In the genomic region with DNA sequence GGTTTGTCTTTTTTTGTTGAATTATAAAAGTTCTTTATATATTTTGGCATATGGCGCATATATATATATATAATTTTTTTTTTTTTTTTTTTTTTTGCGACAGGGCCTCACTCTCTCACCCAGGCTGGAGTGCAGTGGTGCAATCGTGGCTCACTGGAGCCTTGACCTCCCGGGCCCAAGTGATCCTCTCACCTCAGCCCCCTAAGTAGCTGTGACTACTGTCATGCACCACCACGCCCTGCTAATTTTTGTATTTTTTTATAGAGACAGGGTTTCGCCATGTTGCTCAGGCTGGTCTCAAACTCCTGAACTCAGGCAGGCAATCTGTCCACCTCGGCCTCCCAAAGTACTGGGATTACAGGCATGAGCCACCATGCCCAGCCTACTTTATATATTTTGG, we compare ENCODE assay signal across 11 cellular contexts. TPM values are rescaled to one million over a fixed set of nuclear protein-coding genes. Genes with fewer than 3 reads are reported as not detected.
"Had no signal": no experiment of that assay in that cellular context is flagged by ENCODE, and none has a peak within 500 bp of the region (broad histone marks: within the 10 kb centered on the region; RNA-seq: fewer than 3 reads in every experiment).

No MANE protein-coding gene starts in this region.

RNA-seq across cellular contexts. Expression of gene SLC5A10, which starts 29.4 kb away (rescaled TPM):
- total RNA-seq: aorta, dermis microvascular lymphatic vessel endothelial cell, frontal cortex, hepatocyte, kidney epithelial cell, left lung, omental fat pad, T-helper 17 cell, thoracic aorta, upper lobe of left lung had no signal
- polyA plus RNA-seq: immature natural killer cell had no signal
